In the genomic region with DNA sequence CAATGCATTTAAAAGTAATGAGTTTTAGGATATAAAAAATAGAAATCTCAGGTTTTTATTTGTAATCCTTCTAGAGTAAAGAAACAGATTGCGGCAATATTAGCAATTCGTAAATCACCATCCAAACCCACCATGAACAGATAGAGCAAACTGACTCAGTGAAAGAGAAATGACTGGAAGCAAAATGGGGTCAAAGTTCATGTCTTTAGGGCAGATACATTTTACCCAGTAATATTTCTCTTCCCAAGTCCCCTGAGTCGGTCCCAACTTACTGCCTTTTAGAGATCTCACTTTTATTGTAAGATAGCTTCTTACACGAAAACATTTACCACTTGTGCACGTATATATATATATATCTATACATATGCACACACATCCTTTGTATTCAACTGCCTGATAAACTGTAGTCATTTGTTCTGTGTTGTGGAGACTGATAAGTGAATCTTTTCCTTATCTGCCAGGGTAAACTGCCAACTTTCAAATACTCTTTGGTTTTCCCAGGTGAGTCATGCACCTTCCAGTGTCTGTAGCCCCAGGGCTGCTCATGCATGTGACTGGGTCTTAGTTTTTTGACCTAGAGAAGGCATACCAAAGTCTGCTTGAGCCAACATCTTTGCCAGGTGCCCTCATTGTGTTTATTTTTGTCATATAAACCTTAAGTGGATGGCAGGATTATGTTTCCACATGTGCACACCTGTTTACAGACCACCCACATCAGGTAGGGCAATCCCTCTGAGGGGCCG, we compare ENCODE assay signal across 12 cellular contexts. TPM values are rescaled to one million over a fixed set of nuclear protein-coding genes. Genes with fewer than 3 reads are reported as not detected.
A peak's percentile ranks its signal among the peaks of the same experiment; 100 is the strongest.
DNase-seq lines count a peak whose midpoint lies in the region; ATAC-seq and TF ChIP-seq lines count a peak whose summit lies in the region.
"Had no signal": no experiment of that assay in that cellular context is flagged by ENCODE, and none has a peak within 500 bp of the region (broad histone marks: within the 10 kb centered on the region; RNA-seq: fewer than 3 reads in every experiment).

No MANE protein-coding gene starts in this region.

- dilution Hi-C loops in IMR-90 (cut with HindIII; ENCODE audit: low sequenced_read_pairs, unreplicated experiment), result no loop called here

- H3K36me3 ChIP-seq in IMR-90 (ENCODE audit: control insufficient read depth, insufficient read depth, low read length) (no peaks in the 10 kb centered on the region), mucosa of rectum (ENCODE audit: control insufficient read depth in 2 of 2, insufficient read depth in 2 of 2, low read length in 2 of 2) (no peaks in the 10 kb centered on the region), esophagus squamous epithelium (no peaks in the 10 kb centered on the region), WERI-Rb-1 (no peaks in the 10 kb centered on the region)

- H3K27me3 ChIP-seq in IMR-90 (ENCODE audit: control insufficient read depth, insufficient read depth, low read length), result peaks cover 55% of the 10 kb centered on the region
- no peaks in the 10 kb centered on the region for H3K27me3 ChIP-seq in mucosa of rectum (ENCODE audit: control insufficient read depth in 2 of 2, insufficient read depth in 2 of 2, low read length in 2 of 2)
- H3K27me3 ChIP-seq in esophagus squamous epithelium, result peaks cover 0 to 95% (median 0%) of the 10 kb centered on the region in 4 donors
- no peaks in the 10 kb centered on the region for H3K27me3 ChIP-seq in WERI-Rb-1 (ENCODE audit: insufficient read depth, low read depth, severe bottlenecking)

- WGBS in IMR-90 (ENCODE audit: extremely low coverage in 2 of 2, insufficient read length in 1 of 2), 2 experiments, result no CpG with 5 or more reads among the region's 6 CpGs
- WGBS in esophagus squamous epithelium, 2 donors, result 37 to 47% methylated on average over 6 of the region's 6 CpGs

- H2AFZ ChIP-seq in IMR-90 (replicated peaks; ENCODE audit: low read length, poor library complexity), result no peak overlapping the region

- H3K18ac ChIP-seq in IMR-90 (ENCODE audit: low read depth, low read length), result no peak overlapping the region

- no peak for TF ChIP-seq CTCF in Calu3 (IDR thresholded peaks at IDR 0.05; ENCODE audit: unreplicated experiment)
- TF ChIP-seq CTCF in IMR-90 (conservative IDR thresholded peaks at IDR 0.05; ENCODE audit: low read depth, low read length), result no peak
- no peak for TF ChIP-seq CTCF in esophagus squamous epithelium (IDR thresholded peaks at IDR 0.05)
- no peak for TF ChIP-seq CTCF in WERI-Rb-1 (IDR thresholded peaks at IDR 0.05; ENCODE audit: low read depth, low read length)

- H3K9ac ChIP-seq in IMR-90 (ENCODE audit: low read depth, low read length) (no peak overlapping the region), mucosa of rectum (ENCODE audit: low read depth in 1 of 2, low read length in 2 of 2) (no peak overlapping the region)

- no peak overlapping the region for H2AK9ac ChIP-seq in IMR-90 (replicated peaks; ENCODE audit: low read depth, low read length, poor library complexity)

- no peaks in the 10 kb centered on the region for H3K36me3 Mint-ChIP-seq in Calu3 (ENCODE audit: insufficient read depth, unreplicated experiment)
- H3K36me3 Mint-ChIP-seq: CD8-positive, alpha-beta T cell had no signal

- H2BK20ac ChIP-seq in IMR-90 (ENCODE audit: low read depth, low read length), result no peak overlapping the region

- TF ChIP-seq POLR2A in IMR-90 (IDR thresholded peaks at IDR 0.05; ENCODE audit: low read depth, low read length) (no peak), esophagus squamous epithelium (IDR thresholded peaks at IDR 0.05) (no peak)

- H4K91ac ChIP-seq in IMR-90 (ENCODE audit: insufficient read depth, low read depth, low read length), result no peak overlapping the region

- H3K4ac ChIP-seq in IMR-90 (ENCODE audit: low read depth, low read length), result no peak overlapping the region

- no peaks in the 10 kb centered on the region for H3K9me1 ChIP-seq in IMR-90 (ENCODE audit: insufficient read depth, low read length)

- DNase-seq in Calu3 (peak; percentile 81), IMR-90 (peak; percentile 19), amniotic epithelial cell (ENCODE audit: low read depth) (peak; percentile 54), esophagus squamous epithelium (lab: John Stamatoyannopoulos, UW) (no peak), WERI-Rb-1 (no peak)
- no peak for DNase-seq in activated effector memory CD4-positive, alpha-beta T cell treated with anti-CD3 and anti-CD28 coated beads, Interleukin-2, amount 50 U/mL, for 16 hours
- DNase-seq: activated CD4-positive, alpha-beta T cell treated with anti-CD3 and anti-CD28 coated beads for 4 hours; KBM-7; NCI-H345 had no signal

- peak overlapping the region; percentile 27 for H3K4me3 Mint-ChIP-seq in Calu3 (ENCODE audit: low read depth, unreplicated experiment)
- H3K4me3 Mint-ChIP-seq: CD8-positive, alpha-beta T cell had no signal

- H3K27ac ChIP-seq in IMR-90 (ENCODE audit: insufficient read depth, low read length) (no peak overlapping the region), mucosa of rectum (ENCODE audit: low read depth in 2 of 2, low read length in 2 of 2) (peak overlapping the region; percentile 41 to 62), esophagus squamous epithelium (no peak overlapping the region), WERI-Rb-1 (no peak overlapping the region)

- H3K4me1 Mint-ChIP-seq in Calu3 (ENCODE audit: low read depth, unreplicated experiment), result peaks cover 52% of the 10 kb centered on the region

- CTCF ChIA-PET in Calu3 (lab: Charles Lee), result interaction anchor here (0.9 to 2.8 kb wide), 3 partner anchors 12 to 125 kb away, joined by 3 to 11 read pairs (median 3); no protein-coding TSS in a partner anchor
- CTCF ChIA-PET in IMR-90 (lab: Yijun Ruan, JAX), result no interaction called here

- peak overlapping the region; percentile 52 for H3K27ac Mint-ChIP-seq in Calu3 (ENCODE audit: unreplicated experiment)
- H3K27ac Mint-ChIP-seq: CD8-positive, alpha-beta T cell had no signal

- no peak overlapping the region for H2BK120ac ChIP-seq in IMR-90 (ENCODE audit: low read depth, low read length)

- H3K9me3 Mint-ChIP-seq in Calu3 (ENCODE audit: low read depth, unreplicated experiment), result no peaks in the 10 kb centered on the region
- H3K9me3 Mint-ChIP-seq: CD8-positive, alpha-beta T cell had no signal

- H3K27me3 Mint-ChIP-seq in Calu3 (ENCODE audit: unreplicated experiment), result peaks cover 17% of the 10 kb centered on the region

- H3K56ac ChIP-seq in IMR-90 (ENCODE audit: extremely low read depth, insufficient read depth, low read length), result no peak overlapping the region

- H2BK5ac ChIP-seq in IMR-90 (ENCODE audit: low read depth, low read length, poor library complexity, severe bottlenecking), result no peak overlapping the region

- H3K9me3 ChIP-seq in IMR-90 (ENCODE audit: control insufficient read depth, insufficient read depth, low read length), result no peaks in the 10 kb centered on the region; the same call in 1 of the 2 replicates
- H3K9me3 ChIP-seq in mucosa of rectum (ENCODE audit: control insufficient read depth in 2 of 2, low read length in 2 of 2), result no peaks in the 10 kb centered on the region
- H3K9me3 ChIP-seq in esophagus squamous epithelium, result no peaks in the 10 kb centered on the region
- H3K9me3 ChIP-seq in WERI-Rb-1 (ENCODE audit: severe bottlenecking), result no peaks in the 10 kb centered on the region

- in situ Hi-C loops in IMR-90 (cut with MboI; ENCODE audit: low sequenced_read_pairs), result no loop called here

- TF ChIP-seq RAD21 in IMR-90 (IDR thresholded peaks at IDR 0.05; ENCODE audit: low read length), result no peak

- no peak overlapping the region for H3K14ac ChIP-seq in IMR-90 (replicated peaks; ENCODE audit: low read depth, low read length)

- no TSS peak for BruUV-seq in Calu3 (replicated peaks; lab: Mats Ljungman, UMichigan)
- BruUV-seq in IMR-90 (replicated peaks; lab: Mats Ljungman, UMichigan), result no TSS peak

- ATAC-seq in IMR-90 (ENCODE audit: low read depth) (no peak), GM19395 (IDR thresholded peaks at IDR 0.05; ENCODE audit: unreplicated experiment) (no peak)
- ATAC-seq: CD8-positive, alpha-beta T cell had no signal

- H3K4me3 ChIP-seq in IMR-90 (ENCODE audit: insufficient read depth, low read depth, low read length), result no peak overlapping the region
- H3K4me3 ChIP-seq in mucosa of rectum (ENCODE audit: low read length in 2 of 2), result no peak overlapping the region
- no peak overlapping the region for H3K4me3 ChIP-seq in esophagus squamous epithelium
- no peak overlapping the region for H3K4me3 ChIP-seq in WERI-Rb-1 (ENCODE audit: low read depth, low read length)

- peaks cover 4% of the 10 kb centered on the region; the same call in 1 of the 2 replicates for H4K20me1 ChIP-seq in IMR-90 (ENCODE audit: insufficient read depth, low read length)

- intact Hi-C loops in Calu3 (cut with micrococcal nuclease; ENCODE audit: unreplicated experiment), result loop anchor here (2.0 kb wide), 2 partner anchors 70 to 84 kb away; no protein-coding TSS in a partner anchor
- intact Hi-C loops in IMR-90 (cut with micrococcal nuclease), result no loop called here
- intact Hi-C loops in esophagus squamous epithelium (cut with DNase I), result no loop called here

- H4K8ac ChIP-seq in IMR-90 (ENCODE audit: low read depth in 2 of 2, low read length in 2 of 2), result no peak overlapping the region

- no peak overlapping the region for H2AK5ac ChIP-seq in IMR-90 (ENCODE audit: low read depth, low read length)

- H3K4me1 ChIP-seq in IMR-90 (ENCODE audit: control insufficient read depth, insufficient read depth, low read length) (peaks cover 2% of the 10 kb centered on the region), mucosa of rectum (ENCODE audit: control insufficient read depth in 2 of 2, insufficient read depth in 2 of 2, low read length in 2 of 2) (peaks cover 10 to 15% of the 10 kb centered on the region in 2 donors), esophagus squamous epithelium (peaks cover 0 to 9% (median 0%) of the 10 kb centered on the region in 3 donors)

- no peak overlapping the region for H3K23ac ChIP-seq in IMR-90 (ENCODE audit: low read depth, low read length)

- no peak overlapping the region for H3K4me2 ChIP-seq in IMR-90 (ENCODE audit: low read depth, low read length)

- no peak overlapping the region for H2BK15ac ChIP-seq in IMR-90 (ENCODE audit: low read depth, low read length)

- POLR2A ChIA-PET in IMR-90 (lab: Charles Lee; ENCODE audit: unreplicated experiment), result no interaction called here

- no peak overlapping the region for H4K5ac ChIP-seq in IMR-90 (ENCODE audit: low read depth, low read length)

- no peaks in the 10 kb centered on the region for H3K79me1 ChIP-seq in IMR-90 (ENCODE audit: low read depth in 1 of 2, low read length in 2 of 2)

TF ChIP-seq in IMR-90, 13 proteins besides CTCF, POLR2A, EP300 and RAD21:
- TF ChIP-seq SMC3 (IDR thresholded peaks at IDR 0.05; ENCODE audit: low read depth, low read length), result no peak

RNA-seq across cellular contexts. Expression of gene IRF8, which starts 7.8 kb away (rescaled TPM):
- total RNA-seq in Calu3 (2022) (5.0 and 10.5 TPM in 2 replicates), IMR-90 (2012; rRNA removed) (not detected in 2 replicates), esophagus squamous epithelium (10 to 100 TPM in 1 of 4 donors, 1 to 10 TPM in 2, not detected in 1; 1.4 to 13.0 (median 8.8) TPM)
- not detected in 2 replicates for polyA plus RNA-seq in IMR-90 (2012; rRNA removed)
- polyA plus RNA-seq in IMR-90 (2012; cell fraction: cytosol; rRNA removed), result not detected in 2 replicates
- not detected in 2 replicates for polyA plus RNA-seq in IMR-90 (2012; cell fraction: nucleus; rRNA removed; ENCODE audit: low replicate concordance)

Comparison
In these comparisons a context has a peak if more than half of its experiments do, and no peak if none do; other contexts are left out.
1. DNase-seq: peak in Calu3 (single experiment), IMR-90 (single experiment) and amniotic epithelial cell (single experiment); none in activated effector memory CD4-positive, alpha-beta T cell treated with anti-CD3 and anti-CD28 coated beads, Interleukin-2, amount 50 U/mL, for 16 hours (single experiment), esophagus squamous epithelium (single experiment) and WERI-Rb-1 (single experiment).
2. H3K27ac ChIP-seq: peak in mucosa of rectum (2 of 2); none in IMR-90 (single experiment), esophagus squamous epithelium (0 of 4) and WERI-Rb-1 (single experiment).